8 cellular contexts compared by ENCODE assay signal in the genomic region with DNA sequence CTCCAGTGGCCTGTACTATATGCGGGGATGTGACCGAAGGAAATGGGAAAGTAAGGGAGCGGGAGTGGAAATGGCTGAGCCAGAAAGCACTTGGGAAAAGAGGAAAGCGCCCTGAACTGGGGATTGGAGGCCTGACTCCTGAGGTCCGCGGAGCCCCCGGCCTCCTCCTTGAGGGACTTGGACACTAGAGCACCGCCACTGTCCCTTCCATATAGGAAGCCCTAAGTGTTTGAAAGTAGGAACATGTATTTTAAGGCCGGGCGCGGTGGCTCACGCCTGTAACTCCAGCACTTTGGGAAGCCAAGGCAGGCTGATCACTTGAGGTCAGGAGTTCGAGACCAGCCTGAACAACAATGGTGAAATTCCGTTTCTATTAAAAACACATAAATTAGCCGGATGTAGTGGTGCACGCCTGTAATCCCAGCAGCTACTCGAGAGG. TPM values are rescaled to one million over a fixed set of nuclear protein-coding genes. Genes with fewer than 3 reads are reported as not detected.
DNase-seq lines count a peak whose midpoint lies in the region; TF ChIP-seq lines count a peak whose summit lies in the region.

No MANE protein-coding gene starts in this region.

- H3K14ac ChIP-seq in mesenchymal stem cell (ENCODE audit: low read length in 2 of 2): no peak overlapping the region

- no peaks in the 10 kb centered on the region for H3K27me3 Mint-ChIP-seq in MCF 10A (ENCODE audit: insufficient read depth, unreplicated experiment)

- H3K23ac ChIP-seq in mesenchymal stem cell (ENCODE audit: low read length in 2 of 2): no peak overlapping the region

- H2AFZ ChIP-seq in mesenchymal stem cell (ENCODE audit: low read depth, low read length): no peak overlapping the region

- no peaks in the 10 kb centered on the region for H3K27me3 ChIP-seq in cardiac muscle cell
- H3K27me3 ChIP-seq in mesenchymal stem cell (ENCODE audit: control insufficient read depth in 1 of 2, insufficient read depth in 1 of 2, low read length in 2 of 2): no peaks in the 10 kb centered on the region

- H3K4ac ChIP-seq in mesenchymal stem cell (ENCODE audit: low read depth in 1 of 2, low read length in 2 of 2): peak overlapping the region; percentile 62 to 74

- no peaks in the 10 kb centered on the region for H3K9me3 Mint-ChIP-seq in MCF 10A (ENCODE audit: unreplicated experiment)

- H3K27ac ChIP-seq in cardiac muscle cell (peak overlapping the region; percentile 98), mesenchymal stem cell (ENCODE audit: low read length, poor library complexity, severe bottlenecking) (peak overlapping the region; percentile 85)

- H3K36me3 ChIP-seq in cardiac muscle cell (no peaks in the 10 kb centered on the region), mesenchymal stem cell (ENCODE audit: control insufficient read depth in 1 of 2, insufficient read depth in 2 of 2, low read depth in 1 of 2, low read length in 2 of 2) (peaks cover 0 to 10% of the 10 kb centered on the region in 2 experiments)

- no peak overlapping the region for H2BK12ac ChIP-seq in mesenchymal stem cell (ENCODE audit: low read length in 2 of 2)

- CTCF ChIA-PET in MCF 10A (lab: Yijun Ruan, JAX): interaction anchor here (0.5 to 1.0 kb wide), 2 partner anchors 14 to 75 kb away, joined by 3 to 10 read pairs; no protein-coding TSS in a partner anchor

- peak overlapping the region; percentile 95 for H4K8ac ChIP-seq in mesenchymal stem cell (ENCODE audit: low read length)

- intact Hi-C loops in cardiac septum (cut with DNase I): loop anchor here (2.0 kb wide), 1 partner anchor 15 kb away; a partner anchor contains a TSS
- intact Hi-C loops in MCF 10A (cut with micrococcal nuclease): loop anchor here (1.0 kb wide), 1 partner anchor 74 kb away; no protein-coding TSS in a partner anchor

- H2BK15ac ChIP-seq in mesenchymal stem cell (ENCODE audit: low read depth, poor library complexity, severe bottlenecking): no peak overlapping the region

- peak overlapping the region; percentile 66 for H2BK5ac ChIP-seq in mesenchymal stem cell (ENCODE audit: low read depth, low read length, poor library complexity, severe bottlenecking)

- peak overlapping the region; percentile 63 for H4K91ac ChIP-seq in mesenchymal stem cell (ENCODE audit: low read length)

- H3K4me2 ChIP-seq in mesenchymal stem cell (ENCODE audit: low read length, poor library complexity, severe bottlenecking): peak overlapping the region; percentile 82

- TSS peak; percentile 97 for BruUV-seq in MCF 10A (replicated peaks; lab: Mats Ljungman, UMichigan)

- no peaks in the 10 kb centered on the region for H3K79me1 ChIP-seq in mesenchymal stem cell (replicated peaks; ENCODE audit: low read length, poor library complexity, severe bottlenecking)

- POLR2A ChIA-PET in MCF 10A (lab: Yijun Ruan, JAX): interaction anchor here (0.6 to 11.4 kb wide), 11 partner anchors 9 to 601 kb away, joined by 3 to 336 read pairs (median 7); a partner anchor contains a TSS

- H3K36me3 Mint-ChIP-seq in MCF 10A (ENCODE audit: insufficient read depth, unreplicated experiment): peaks cover 28% of the 10 kb centered on the region

- H3K9ac ChIP-seq in mesenchymal stem cell (ENCODE audit: low read length): peak overlapping the region; percentile 99

- TF ChIP-seq CTCF in cardiac muscle cell (IDR thresholded peaks at IDR 0.05; ENCODE audit: low read depth, low read length) (no peak), MCF 10A (IDR thresholded peaks at IDR 0.05; ENCODE audit: unreplicated experiment) (no peak)

- H3K4me1 Mint-ChIP-seq in MCF 10A (ENCODE audit: insufficient read depth, unreplicated experiment): peaks cover 10% of the 10 kb centered on the region

- peaks cover 12% of the 10 kb centered on the region for H3K4me1 ChIP-seq in cardiac muscle cell (ENCODE audit: low read depth)
- H3K4me1 ChIP-seq in mesenchymal stem cell (ENCODE audit: control insufficient read depth, insufficient read depth, low read depth, low read length): peaks cover 9% of the 10 kb centered on the region

- peak overlapping the region; percentile 80 for H3K4me3 ChIP-seq in cardiac muscle cell
- H3K4me3 ChIP-seq in mesenchymal stem cell (ENCODE audit: insufficient read depth in 1 of 2, low read depth in 1 of 2, low read length in 2 of 2): peak overlapping the region; percentile 89 to 94

- DNase-seq in cardiac muscle cell (ENCODE audit: low read depth in 1 of 2, low spot score in 1 of 2) (no peak), cardiac septum (ENCODE audit: low spot score) (no peak), MCF 10A (ENCODE audit: unreplicated experiment) (no peak), mesenchymal stem cell (no peak), GM19240 (ENCODE audit: insufficient read length, low spot score) (no peak), cerebellar cortex (ENCODE audit: low spot score) (no peak), NCI-H2196 treated with DMSO at 0.1 percent for 48 hours (lab: John Stamatoyannopoulos, UW; ENCODE audit: unreplicated experiment) (no peak), NCI-H510A (lab: John Stamatoyannopoulos, UW) (no peak)

- H3K18ac ChIP-seq in mesenchymal stem cell (ENCODE audit: low read depth in 1 of 2, low read length in 2 of 2): peak overlapping the region; percentile 73 to 88

- 46% methylated on average over 17 of the region's 17 CpGs for WGBS in mesenchymal stem cell

- H3K9me3 ChIP-seq in cardiac muscle cell (ENCODE audit: low read depth) (no peaks in the 10 kb centered on the region), mesenchymal stem cell (ENCODE audit: control insufficient read depth, low read length) (no peaks in the 10 kb centered on the region)

- H3K4me3 Mint-ChIP-seq in MCF 10A (ENCODE audit: unreplicated experiment): peak overlapping the region; percentile 84

- peak overlapping the region; percentile 99 for H3K27ac Mint-ChIP-seq in MCF 10A (ENCODE audit: low read depth, unreplicated experiment)

- no peak overlapping the region for H2AK5ac ChIP-seq in mesenchymal stem cell (ENCODE audit: low read length, severe bottlenecking)

- no peak overlapping the region for H2BK120ac ChIP-seq in mesenchymal stem cell (ENCODE audit: low read depth, low read length)

RNA-seq across cellular contexts. Expression of a gene that starts 0.5 kb away (rescaled TPM):
- total RNA-seq in cardiac muscle cell (65.0 and 70.1 TPM in 2 replicates), cardiac septum (43.7 TPM), MCF 10A (2022) (46.3 and 54.5 TPM in 2 replicates)
- polyA plus RNA-seq in cardiac muscle cell: 57.8 and 71.6 TPM in 2 replicates
- polyA plus RNA-seq in mesenchymal stem cell (2013, experiment 1 of 2): 64.9 TPM
- 65.2 TPM for polyA plus RNA-seq in mesenchymal stem cell (2013, experiment 2 of 2)

RNA-seq across cellular contexts. Expression of a gene that starts 15.7 kb away (rescaled TPM):
- total RNA-seq in cardiac muscle cell (23.4 and 24.6 TPM in 2 replicates), cardiac septum (8.3 TPM), MCF 10A (2022) (4.2 and 4.9 TPM in 2 replicates)
- 12.8 and 29.1 TPM in 2 replicates for polyA plus RNA-seq in cardiac muscle cell
- polyA plus RNA-seq in mesenchymal stem cell (2013, experiment 1 of 2): 8.5 TPM
- 8.0 TPM for polyA plus RNA-seq in mesenchymal stem cell (2013, experiment 2 of 2)
